Comparison of ENCODE assay signal across 13 cellular contexts in the genomic region with DNA sequence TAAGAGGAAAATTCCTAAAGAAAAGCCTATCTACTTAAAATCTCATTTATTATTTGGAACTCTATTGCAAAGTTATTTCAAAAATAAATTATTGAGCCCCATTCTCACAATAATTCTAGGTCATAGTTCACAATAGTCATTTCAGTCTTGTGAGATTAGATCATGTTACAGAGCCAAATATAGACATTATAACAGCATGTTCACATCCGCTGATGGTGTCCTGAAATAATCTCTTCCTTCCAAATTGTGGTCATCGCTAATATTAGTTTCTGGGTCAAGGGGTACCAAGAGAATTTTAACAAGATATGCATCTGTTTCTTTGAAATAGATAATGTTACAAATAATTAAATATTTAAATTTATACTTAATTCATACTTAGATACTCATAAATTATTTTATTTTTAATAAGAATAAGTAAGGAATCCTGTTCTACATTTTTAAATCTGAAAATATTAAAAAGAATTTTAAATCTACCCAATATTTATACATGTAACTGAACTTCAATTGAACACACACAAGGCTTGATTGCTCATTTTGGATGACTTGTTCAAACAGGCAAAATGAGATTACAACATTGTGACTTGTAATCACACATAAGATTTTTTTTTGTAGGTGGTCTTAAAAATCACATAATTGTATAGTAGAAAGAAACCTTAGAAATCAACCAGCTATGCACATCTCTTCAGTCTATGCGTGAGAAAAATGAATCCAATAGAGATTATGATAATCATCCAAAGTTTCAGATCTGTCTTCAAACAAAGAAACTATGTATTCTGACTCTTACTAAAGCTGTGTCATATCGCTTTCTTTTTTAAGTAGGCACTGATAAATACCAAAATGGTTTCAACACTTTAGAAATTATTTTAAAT. TPM values are rescaled to one million over a fixed set of nuclear protein-coding genes. Genes with fewer than 3 reads are reported as not detected.
DNase-seq lines count a peak whose midpoint lies in the region; ATAC-seq and TF ChIP-seq lines count a peak whose summit lies in the region.
"Had no signal": no experiment of that assay in that cellular context is flagged by ENCODE, and none has a peak within 500 bp of the region (broad histone marks: within the 10 kb centered on the region; RNA-seq: fewer than 3 reads in every experiment).

No MANE protein-coding gene starts in this region.

- WGBS in heart right ventricle, 2 donors: 27 to 28% methylated on average over 4 of the region's 4 CpGs

- H3K9me2 ChIP-seq in GM23338 (ENCODE audit: insufficient read depth): no peaks in the 10 kb centered on the region

- in situ Hi-C loops in astrocyte of the spinal cord (cut with HindIII; ENCODE audit: low sequenced_read_pairs): no loop called here
- in situ Hi-C loops in gastrocnemius medialis (cut with MboI; ENCODE audit: low sequenced_read_pairs in 4 of 4): loop anchor here in 1 of 4 donors (10.0 kb wide), 2 partner anchors 56 to 156 kb away; no protein-coding TSS in a partner anchor
- in situ Hi-C loops in ACHN (cut with HindIII; ENCODE audit: low pct_ligation_motif_present, low pct_unique_long_range_greater_than_20kb, low sequenced_read_pairs): no loop called here

- TF ChIP-seq CTCF in GM23338 (conservative IDR thresholded peaks at IDR 0.05; ENCODE audit: low read depth in 2 of 2): no peak
- TF ChIP-seq CTCF in astrocyte of the spinal cord (IDR thresholded peaks at IDR 0.05; ENCODE audit: low read depth, low read length): no peak
- no peak for TF ChIP-seq CTCF in heart right ventricle (IDR thresholded peaks at IDR 0.05)
- no peak for TF ChIP-seq CTCF in gastrocnemius medialis (IDR thresholded peaks at IDR 0.05 in 4 of 5, conservative IDR thresholded peaks at IDR 0.05 in 1 of 5)

- no peak overlapping the region for H3K4me2 ChIP-seq in GM23338

- H3K4me1 ChIP-seq in GM23338 (ENCODE audit: insufficient read depth) (no peaks in the 10 kb centered on the region; the same call in 1 of the 2 replicates), heart right ventricle (peaks cover 6 to 44% (median 33%) of the 10 kb centered on the region in 9 donors), gastrocnemius medialis (peaks cover 25 to 32% of the 10 kb centered on the region in 2 donors)
- H3K4me1 ChIP-seq: ascending aorta had no signal

- H2AFZ ChIP-seq in GM23338: no peak overlapping the region

- H3K36me3 ChIP-seq in GM23338 (ENCODE audit: insufficient read depth): no peaks in the 10 kb centered on the region
- H3K36me3 ChIP-seq in heart right ventricle: no peaks in the 10 kb centered on the region
- no peaks in the 10 kb centered on the region for H3K36me3 ChIP-seq in gastrocnemius medialis
- H3K36me3 ChIP-seq: ascending aorta, thoracic aorta had no signal

- intact Hi-C loops in heart right ventricle (cut with DNase I): loop anchor here in 2 of 10 donors (2.0 to 10.0 kb wide), 2 partner anchors 50 to 96 kb away; no protein-coding TSS in a partner anchor
- intact Hi-C loops in gastrocnemius medialis (cut with DNase I; ENCODE audit: low total_unique reads): loop anchor here (5.0 kb wide), 1 partner anchor 149 kb away; no protein-coding TSS in a partner anchor

- H3K36me3 Mint-ChIP-seq in GM23338 (ENCODE audit: low read depth): no peaks in the 10 kb centered on the region
- H3K36me3 Mint-ChIP-seq: IgD-negative memory B cell; naive thymus-derived CD8-positive, alpha-beta T cell had no signal

- H3K9me3 ChIP-seq in heart right ventricle (no peaks in the 10 kb centered on the region), gastrocnemius medialis (no peaks in the 10 kb centered on the region)
- H3K9me3 ChIP-seq: ascending aorta, thoracic aorta had no signal

- peaks cover 8% of the 10 kb centered on the region for H3K4me1 Mint-ChIP-seq in GM23338
- H3K4me1 Mint-ChIP-seq: IgD-negative memory B cell; naive thymus-derived CD8-positive, alpha-beta T cell had no signal

- no peaks in the 10 kb centered on the region for H4K20me1 ChIP-seq in GM23338 (replicated peaks; ENCODE audit: insufficient read depth)

- H3K9me3 Mint-ChIP-seq in GM23338: no peaks in the 10 kb centered on the region

- no peak overlapping the region for H3K27ac ChIP-seq in GM23338 (ENCODE audit: low read depth)
- H3K27ac ChIP-seq in heart right ventricle: peak overlapping the region in 9 of 10 donors; percentile 57 to 84 (median 68)
- H3K27ac ChIP-seq in gastrocnemius medialis: peak overlapping the region; percentile 79 to 85 (median 82)
- H3K27ac ChIP-seq: ascending aorta, thoracic aorta had no signal

- no peaks in the 10 kb centered on the region for H3F3A ChIP-seq in GM23338 (replicated peaks; ENCODE audit: low read depth)

- no peak for TF ChIP-seq POLR2A in gastrocnemius medialis (IDR thresholded peaks at IDR 0.05)

- H3K79me2 ChIP-seq in GM23338 (replicated peaks; ENCODE audit: insufficient read depth): no peaks in the 10 kb centered on the region

- no peak for ATAC-seq in GM23338
- ATAC-seq in heart right ventricle: peak; percentile 52 to 95 (median 87)
- peak; percentile 94 to 96 for ATAC-seq in gastrocnemius medialis
- no peak for ATAC-seq in GM21825 (IDR thresholded peaks at IDR 0.05; ENCODE audit: unreplicated experiment)
- ATAC-seq: naive thymus-derived CD8-positive, alpha-beta T cell had no signal

- no peak for DNase-seq in GM23338 (ENCODE audit: low spot score)
- DNase-seq in astrocyte of the spinal cord (ENCODE audit: low read depth, low spot score): peak; percentile 60
- DNase-seq in heart right ventricle: peak in 1 of 2 donors; percentile 22
- DNase-seq in gastrocnemius medialis: no peak
- no peak for DNase-seq in HT-29 (ENCODE audit: low spot score)
- no peak for DNase-seq in activated CD8-positive, alpha-beta memory T cell treated with anti-CD3 and anti-CD28 coated beads for 24 hours
- DNase-seq in ACHN: no peak
- DNase-seq: naive thymus-derived CD8-positive, alpha-beta T cell; stimulated activated CD4-positive, alpha-beta T cell treated with anti-CD3 and anti-CD28 coated beads, Interleukin-4, amount 100 ng/mL, for 24 hours had no signal

- H3K27me3 ChIP-seq in GM23338 (ENCODE audit: insufficient read depth): no peaks in the 10 kb centered on the region
- no peaks in the 10 kb centered on the region for H3K27me3 ChIP-seq in heart right ventricle
- H3K27me3 ChIP-seq in gastrocnemius medialis: no peaks in the 10 kb centered on the region
- H3K27me3 ChIP-seq: ascending aorta had no signal

- H3K27ac Mint-ChIP-seq in GM23338: peak overlapping the region; percentile 54
- H3K27ac Mint-ChIP-seq: IgD-negative memory B cell; naive thymus-derived CD8-positive, alpha-beta T cell had no signal

- H3K4me3 Mint-ChIP-seq in GM23338: no peak overlapping the region
- H3K4me3 Mint-ChIP-seq: IgD-negative memory B cell; naive thymus-derived CD8-positive, alpha-beta T cell had no signal

- no peak overlapping the region for H3K4me3 ChIP-seq in GM23338
- H3K4me3 ChIP-seq in astrocyte of the spinal cord (ENCODE audit: low read depth, low read length): no peak overlapping the region
- H3K4me3 ChIP-seq in heart right ventricle: no peak overlapping the region
- peak overlapping the region in 1 of 4 donors; percentile 3 for H3K4me3 ChIP-seq in gastrocnemius medialis
- H3K4me3 ChIP-seq: thoracic aorta had no signal

- H3K27me3 Mint-ChIP-seq in GM23338 (ENCODE audit: insufficient read depth, low read depth, poor library complexity): peaks cover 2% of the 10 kb centered on the region
- H3K27me3 Mint-ChIP-seq: IgD-negative memory B cell had no signal

TF ChIP-seq in GM23338, 12 proteins besides CTCF, POLR2A, EP300 and RAD21 (continues in another document):
- TF ChIP-seq EZH2phosphoT487 (IDR thresholded peaks at IDR 0.05; ENCODE audit: unreplicated experiment): no peak
- TF ChIP-seq, protein P1, sequence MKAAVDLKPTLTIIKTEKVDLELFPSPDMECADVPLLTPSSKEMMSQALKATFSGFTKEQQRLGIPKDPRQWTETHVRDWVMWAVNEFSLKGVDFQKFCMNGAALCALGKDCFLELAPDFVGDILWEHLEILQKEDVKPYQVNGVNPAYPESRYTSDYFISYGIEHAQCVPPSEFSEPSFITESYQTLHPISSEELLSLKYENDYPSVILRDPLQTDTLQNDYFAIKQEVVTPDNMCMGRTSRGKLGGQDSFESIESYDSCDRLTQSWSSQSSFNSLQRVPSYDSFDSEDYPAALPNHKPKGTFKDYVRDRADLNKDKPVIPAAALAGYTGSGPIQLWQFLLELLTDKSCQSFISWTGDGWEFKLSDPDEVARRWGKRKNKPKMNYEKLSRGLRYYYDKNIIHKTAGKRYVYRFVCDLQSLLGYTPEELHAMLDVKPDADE (IDR thresholded peaks at IDR 0.05): no peak
- no peak for TF ChIP-seq POLR2AphosphoS5 (IDR thresholded peaks at IDR 0.05; ENCODE audit: low read depth)
- TF ChIP-seq ZNF114 (CRISPR knock-in tag; IDR thresholded peaks at IDR 0.05): no peak
- no peak for TF ChIP-seq EZH2 (IDR thresholded peaks at IDR 0.05; ENCODE audit: low read depth, unreplicated experiment)
- TF ChIP-seq CREB1 (CRISPR knock-in tag; IDR thresholded peaks at IDR 0.05; ENCODE audit: low read depth): no peak
- TF ChIP-seq, protein P2, sequence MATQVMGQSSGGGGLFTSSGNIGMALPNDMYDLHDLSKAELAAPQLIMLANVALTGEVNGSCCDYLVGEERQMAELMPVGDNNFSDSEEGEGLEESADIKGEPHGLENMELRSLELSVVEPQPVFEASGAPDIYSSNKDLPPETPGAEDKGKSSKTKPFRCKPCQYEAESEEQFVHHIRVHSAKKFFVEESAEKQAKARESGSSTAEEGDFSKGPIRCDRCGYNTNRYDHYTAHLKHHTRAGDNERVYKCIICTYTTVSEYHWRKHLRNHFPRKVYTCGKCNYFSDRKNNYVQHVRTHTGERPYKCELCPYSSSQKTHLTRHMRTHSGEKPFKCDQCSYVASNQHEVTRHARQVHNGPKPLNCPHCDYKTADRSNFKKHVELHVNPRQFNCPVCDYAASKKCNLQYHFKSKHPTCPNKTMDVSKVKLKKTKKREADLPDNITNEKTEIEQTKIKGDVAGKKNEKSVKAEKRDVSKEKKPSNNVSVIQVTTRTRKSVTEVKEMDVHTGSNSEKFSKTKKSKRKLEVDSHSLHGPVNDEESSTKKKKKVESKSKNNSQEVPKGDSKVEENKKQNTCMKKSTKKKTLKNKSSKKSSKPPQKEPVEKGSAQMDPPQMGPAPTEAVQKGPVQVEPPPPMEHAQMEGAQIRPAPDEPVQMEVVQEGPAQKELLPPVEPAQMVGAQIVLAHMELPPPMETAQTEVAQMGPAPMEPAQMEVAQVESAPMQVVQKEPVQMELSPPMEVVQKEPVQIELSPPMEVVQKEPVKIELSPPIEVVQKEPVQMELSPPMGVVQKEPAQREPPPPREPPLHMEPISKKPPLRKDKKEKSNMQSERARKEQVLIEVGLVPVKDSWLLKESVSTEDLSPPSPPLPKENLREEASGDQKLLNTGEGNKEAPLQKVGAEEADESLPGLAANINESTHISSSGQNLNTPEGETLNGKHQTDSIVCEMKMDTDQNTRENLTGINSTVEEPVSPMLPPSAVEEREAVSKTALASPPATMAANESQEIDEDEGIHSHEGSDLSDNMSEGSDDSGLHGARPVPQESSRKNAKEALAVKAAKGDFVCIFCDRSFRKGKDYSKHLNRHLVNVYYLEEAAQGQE (IDR thresholded peaks at IDR 0.05; ENCODE audit: unreplicated experiment): no peak

RNA-seq across cellular contexts. Expression of a gene that starts 13.1 kb away (rescaled TPM):
- total RNA-seq in GM23338 (2014; rRNA removed; shearing (Covaris generic)): not detected in 2 replicates
- polyA plus RNA-seq in GM23338 (2016; fragmentation: Nextera tagmentation; extraction: Ambion mirVana) (not detected in 2 replicates), heart right ventricle (not detected)
- total RNA-seq in heart right ventricle (not detected), gastrocnemius medialis (not detected)
- not detected in 2 replicates for total RNA-seq in HT-29 (2014; rRNA removed; shearing (Covaris generic))
- total RNA-seq: ascending aorta; naive thymus-derived CD8-positive, alpha-beta T cell; thoracic aorta had no signal
- polyA plus RNA-seq: IgD-negative memory B cell; naive thymus-derived CD8-positive, alpha-beta T cell had no signal

Comparison
In these comparisons a context has a peak if more than half of its experiments do, and no peak if none do; other contexts are left out.
1. ATAC-seq: peak in heart right ventricle (8 of 8) and gastrocnemius medialis (2 of 2); none in GM23338 (single experiment) and GM21825 (single experiment).